18 cellular contexts compared by ENCODE assay signal in genomic region chr9:14221119-14221518, GRCh38.
DNase-seq lines count a peak whose midpoint lies in the region; ATAC-seq, FAIRE-seq and TF ChIP-seq lines count a peak whose summit lies in the region.
"Had no signal": no experiment of that assay in that cellular context is flagged by ENCODE, and none has a peak within 500 bp of the region (broad histone marks: within the 10 kb centered on the region; RNA-seq: fewer than 3 reads in every experiment).

No MANE protein-coding gene starts in this region.

- no peak overlapping the region for H3K4me3 ChIP-seq in K562
- no peak overlapping the region for H3K4me3 ChIP-seq in kidney (ENCODE audit: low read length in 2 of 2)
- H3K4me3 ChIP-seq in stomach, result no peak overlapping the region
- H3K4me3 ChIP-seq: colonic mucosa, GM12878, lower lobe of right lung had no signal

- no peak overlapping the region for H3K4me2 ChIP-seq in K562 (ENCODE audit: insufficient read depth, low read length)

- 30% methylated on average over 4 of the region's 4 CpGs for WGBS in K562 (ENCODE audit: insufficient coverage, low coverage, missing lambda C conversion rate)
- WGBS in stomach, 5 donors, result 88 to 99% (median 94%) methylated on average over 4 of the region's 4 CpGs

- no peaks in the 10 kb centered on the region for H3K4me1 ChIP-seq in K562 (replicated peaks in 1 of 2; ENCODE audit: control insufficient read depth in 2 of 2, insufficient read depth in 2 of 2, low read length in 2 of 2)
- peaks cover 3 to 10% of the 10 kb centered on the region in 2 donors for H3K4me1 ChIP-seq in kidney (ENCODE audit: control insufficient read depth in 1 of 2, insufficient read depth in 1 of 2, low read depth in 1 of 2, low read length in 2 of 2)
- peaks cover 16 to 81% (median 45%) of the 10 kb centered on the region in 4 donors for H3K4me1 ChIP-seq in stomach
- H3K4me1 ChIP-seq: colonic mucosa had no signal

- no peaks in the 10 kb centered on the region for H3K79me2 ChIP-seq in K562 (ENCODE audit: control insufficient read depth, insufficient read depth, low read length)

- POLR2A ChIA-PET in K562 (lab: Yijun Ruan, JAX), result no interaction called here

- no peaks in the 10 kb centered on the region for H3K9me1 ChIP-seq in K562 (ENCODE audit: control insufficient read depth, insufficient read depth, low read length)

- CTCF ChIA-PET in K562 (lab: Yijun Ruan, JAX; ENCODE audit: low intra/inter-chr PET ratio), result no interaction called here

- H3K9ac ChIP-seq in K562 (ENCODE audit: insufficient read depth in 1 of 2, low read depth in 2 of 2, low read length in 2 of 2), result no peak overlapping the region
- no peak overlapping the region for H3K9ac ChIP-seq in kidney (ENCODE audit: low read length in 2 of 2)

- no peak for TF ChIP-seq RAD21 in K562 (CRISPR knock-in tag; conservative IDR thresholded peaks at IDR 0.05 in 1 of 2, IDR thresholded peaks at IDR 0.05 in 1 of 2)

- H3K27me3 ChIP-seq in K562 (ENCODE audit: control insufficient read depth in 2 of 2, insufficient read depth in 2 of 2, low read length in 2 of 2) (no peaks in the 10 kb centered on the region), stomach (no peaks in the 10 kb centered on the region)
- H3K27me3 ChIP-seq: colonic mucosa had no signal

- TF ChIP-seq EP300 in K562 (IDR thresholded peaks at IDR 0.05; ENCODE audit: low read length) (no peak), stomach (IDR thresholded peaks at IDR 0.05) (no peak)

- no peaks in the 10 kb centered on the region for H4K20me1 ChIP-seq in K562 (replicated peaks; ENCODE audit: control insufficient read depth, insufficient read depth, low read length)

- H3K36me3 ChIP-seq in K562 (ENCODE audit: control insufficient read depth, insufficient read depth, low read length) (no peaks in the 10 kb centered on the region), kidney (ENCODE audit: control insufficient read depth in 1 of 2, insufficient read depth in 2 of 2, low read length in 2 of 2) (no peaks in the 10 kb centered on the region), stomach (no peaks in the 10 kb centered on the region)
- H3K36me3 ChIP-seq: colonic mucosa, lower lobe of right lung had no signal

- FAIRE-seq in K562 (lab: Jason Lieb, UNC) (no peak), kidney (lab: Jason Lieb, UNC) (no peak)
- FAIRE-seq: G401.6, GM12878 had no signal

- TF ChIP-seq CTCF in K562 (IDR thresholded peaks at IDR 0.05 in 2 of 3, conservative IDR thresholded peaks at IDR 0.05 in 1 of 3; ENCODE audit: insufficient read depth in 2 of 3, low read depth in 1 of 3, low read length in 3 of 3), result no peak
- no peak for TF ChIP-seq CTCF in kidney (IDR thresholded peaks at IDR 0.05; ENCODE audit: borderline replicate concordance, extremely low read depth, insufficient read depth)
- TF ChIP-seq CTCF in stomach (IDR thresholded peaks at IDR 0.05), result no peak

- ATAC-seq in K562, result no peak
- ATAC-seq: GM12878, natural killer cell had no signal

- DNase-seq in HS-27A (ENCODE audit: low read depth) (peak; percentile 47), K562 (ENCODE audit: extremely low read depth in 1 of 4, low spot score in 3 of 4) (no peak), kidney (no peak), stomach (no peak), dermis blood vessel endothelial cell (no peak), nucleus accumbens (lab: John Stamatoyannopoulos, UW) (no peak), GM19240 (ENCODE audit: insufficient read length, low spot score) (no peak), NCI-H2171 treated with DMSO at 0.1 percent for 48 hours (lab: John Stamatoyannopoulos, UW) (no peak)
- DNase-seq: activated CD4-positive, alpha-beta T cell treated with anti-CD3 and anti-CD28 coated beads for 1 hour; activated effector memory CD4-positive, alpha-beta T cell treated with Interleukin-2 at 50 U/mL for 16 hours; anterior cingulate cortex; colonic mucosa; KBM-7; lower lobe of right lung; natural killer cell; NCI-H524 treated with DMSO at 0.1 percent for 48 hours had no signal

- in situ Hi-C loops in K562 (cut with MboI), result no loop called here

- BruUV-seq in K562 (replicated peaks; lab: Mats Ljungman, UMichigan), result no TSS peak

- intact Hi-C loops in K562 (cut with micrococcal nuclease) (no loop called here), kidney (cut with DNase I) (no loop called here), stomach (cut with DNase I; ENCODE audit: low total_unique reads) (no loop called here)

- no peak overlapping the region for H3K27ac ChIP-seq in K562 (ENCODE audit: extremely low read depth, low read depth, low read length)
- H3K27ac ChIP-seq in kidney (ENCODE audit: low read depth in 2 of 2, low read length in 2 of 2), result peak overlapping the region; percentile 29
- peak overlapping the region in 4 of 5 donors; percentile 0 to 65 (median 41) for H3K27ac ChIP-seq in stomach
- H3K27ac ChIP-seq: colonic mucosa had no signal

- H3K9me3 ChIP-seq in K562 (replicated peaks; ENCODE audit: control insufficient read depth, insufficient read depth, low read depth, low read length) (no peaks in the 10 kb centered on the region), kidney (ENCODE audit: control insufficient read depth in 1 of 2, low read length in 2 of 2) (no peaks in the 10 kb centered on the region), stomach (no peaks in the 10 kb centered on the region)
- H3K9me3 ChIP-seq: colonic mucosa, lower lobe of right lung had no signal

- no peak overlapping the region for H2AFZ ChIP-seq in K562 (ENCODE audit: low read depth, low read length)

- TF ChIP-seq POLR2A in K562 (conservative IDR thresholded peaks at IDR 0.05) (no peak), stomach (IDR thresholded peaks at IDR 0.05) (no peak)

TF ChIP-seq in K562, 482 proteins besides CTCF, POLR2A, EP300 and RAD21 (continues in another document):
- TF ChIP-seq RBM25 (IDR thresholded peaks at IDR 0.05; ENCODE audit: low read depth, low read length, severe bottlenecking) (peak; percentile 38), TRIM25 (IDR thresholded peaks at IDR 0.05; ENCODE audit: borderline replicate concordance) (no peak), ZNF282 (CRISPR knock-in tag; IDR thresholded peaks at IDR 0.05) (no peak), NFATC3 (IDR thresholded peaks at IDR 0.05) (no peak), STAT6 (CRISPR knock-in tag; IDR thresholded peaks at IDR 0.05) (no peak), MBD1 (CRISPR knock-in tag; IDR thresholded peaks at IDR 0.05) (no peak), GMEB1 (CRISPR knock-in tag; IDR thresholded peaks at IDR 0.05) (no peak)
